ENCODE assay signal across 12 cellular contexts in genomic region chr2:216478151-216478550, GRCh38. TPM values are rescaled to one million over a fixed set of nuclear protein-coding genes. Genes with fewer than 3 reads are reported as not detected.
DNase-seq lines count a peak whose midpoint lies in the region; ATAC-seq and TF ChIP-seq lines count a peak whose summit lies in the region.
"Had no signal": no experiment of that assay in that cellular context is flagged by ENCODE, and none has a peak within 500 bp of the region (broad histone marks: within the 10 kb centered on the region; RNA-seq: fewer than 3 reads in every experiment).

No MANE protein-coding gene starts in this region.

- CTCF ChIA-PET in AG04450 (lab: Charles Lee): interaction anchor here (0.6 to 1.9 kb wide), 3 partner anchors 8 to 1702 kb away, joined by 3 to 6 read pairs (median 3); no protein-coding TSS in a partner anchor
- CTCF ChIA-PET in CD8-positive, alpha-beta memory T cell (lab: Charles Lee): no interaction called here

- H3K9me3 Mint-ChIP-seq in endothelial cell (ENCODE audit: unreplicated experiment): no peaks in the 10 kb centered on the region
- no peaks in the 10 kb centered on the region for H3K9me3 Mint-ChIP-seq in CD8-positive, alpha-beta memory T cell
- H3K9me3 Mint-ChIP-seq: T-cell had no signal

- H3K36me3 ChIP-seq in CD8-positive, alpha-beta memory T cell (ENCODE audit: insufficient read depth, low read length): peaks cover 26% of the 10 kb centered on the region

- ATAC-seq in HG03432 (IDR thresholded peaks at IDR 0.05; ENCODE audit: unreplicated experiment) (peak; percentile 63), HG03196 (IDR thresholded peaks at IDR 0.05; ENCODE audit: unreplicated experiment) (no peak), HG03135 (IDR thresholded peaks at IDR 0.05; ENCODE audit: unreplicated experiment) (no peak)
- ATAC-seq: T-cell had no signal

- no peak overlapping the region for H3K27ac Mint-ChIP-seq in endothelial cell (ENCODE audit: unreplicated experiment)
- peak overlapping the region in 1 of 8 donors; percentile 50 for H3K27ac Mint-ChIP-seq in CD8-positive, alpha-beta memory T cell
- H3K27ac Mint-ChIP-seq: T-cell had no signal

- peaks cover 5% of the 10 kb centered on the region for H3K4me1 ChIP-seq in CD8-positive, alpha-beta memory T cell (ENCODE audit: insufficient read depth, low read length)
- H3K4me1 ChIP-seq: adrenal gland, left ventricle myocardium inferior had no signal

- POLR2A ChIA-PET in AG04450 (lab: Yijun Ruan, JAX): interaction anchor here (0.6 to 1.1 kb wide), 2 partner anchors 20 to 213 kb away, joined by 5 to 10 read pairs; partner anchors contain the start of gene RPL37A
- POLR2A ChIA-PET in CD8-positive, alpha-beta memory T cell (lab: Charles Lee): no interaction called here

- H3K27ac ChIP-seq in AG04450 (ENCODE audit: low read depth, low read length): no peak overlapping the region
- H3K27ac ChIP-seq in CD8-positive, alpha-beta memory T cell (ENCODE audit: low read depth, low read length): no peak overlapping the region
- H3K27ac ChIP-seq: adrenal gland, left ventricle myocardium inferior had no signal

- DNase-seq in AG04450 (ENCODE audit: low read depth, low spot score) (peak; percentile 38), astrocyte of the hippocampus (ENCODE audit: low read depth, low spot score) (peak; percentile 89), lung microvascular endothelial cell (ENCODE audit: low read depth in 2 of 2) (peak; percentile 62 to 96), endothelial cell (ENCODE audit: low spot score) (no peak)
- no peak for DNase-seq in CD8-positive, alpha-beta memory T cell
- DNase-seq: DMS79, left ventricle myocardium inferior, T-cell had no signal

- peaks cover 22% of the 10 kb centered on the region for H3K36me3 Mint-ChIP-seq in endothelial cell (ENCODE audit: low read depth, unreplicated experiment)
- peaks cover 5 to 71% (median 29%) of the 10 kb centered on the region in 3 donors for H3K36me3 Mint-ChIP-seq in CD8-positive, alpha-beta memory T cell

- TF ChIP-seq CTCF in AG04450 (IDR thresholded peaks at IDR 0.05; ENCODE audit: low read depth, low read length): no peak
- TF ChIP-seq CTCF in endothelial cell (IDR thresholded peaks at IDR 0.05; ENCODE audit: unreplicated experiment): no peak

- no peak overlapping the region for H3K4me3 Mint-ChIP-seq in endothelial cell (ENCODE audit: unreplicated experiment)
- no peak overlapping the region for H3K4me3 Mint-ChIP-seq in CD8-positive, alpha-beta memory T cell
- H3K4me3 Mint-ChIP-seq: T-cell had no signal

- no peaks in the 10 kb centered on the region for H3K27me3 ChIP-seq in AG04450 (ENCODE audit: control insufficient read depth, insufficient read depth, low read length)
- H3K27me3 ChIP-seq in CD8-positive, alpha-beta memory T cell (ENCODE audit: insufficient read depth, low read length, poor library complexity, severe bottlenecking): no peaks in the 10 kb centered on the region
- H3K27me3 ChIP-seq: adrenal gland had no signal

- peaks cover 31% of the 10 kb centered on the region for H3K4me1 Mint-ChIP-seq in endothelial cell (ENCODE audit: unreplicated experiment)
- H3K4me1 Mint-ChIP-seq in CD8-positive, alpha-beta memory T cell: peaks cover 4 to 11% (median 11%) of the 10 kb centered on the region in 3 donors

- H3K27me3 Mint-ChIP-seq in endothelial cell (ENCODE audit: unreplicated experiment): no peaks in the 10 kb centered on the region
- no peaks in the 10 kb centered on the region for H3K27me3 Mint-ChIP-seq in CD8-positive, alpha-beta memory T cell
- H3K27me3 Mint-ChIP-seq: T-cell had no signal

- no peaks in the 10 kb centered on the region for H3K9me3 ChIP-seq in AG04450 (ENCODE audit: control insufficient read depth, insufficient read depth, low read length)
- no peaks in the 10 kb centered on the region for H3K9me3 ChIP-seq in CD8-positive, alpha-beta memory T cell (ENCODE audit: low read length)
- H3K9me3 ChIP-seq: adrenal gland, left ventricle myocardium inferior had no signal

- H3K4me3 ChIP-seq in AG04450 (ENCODE audit: low read depth, low read length): no peak overlapping the region
- no peak overlapping the region for H3K4me3 ChIP-seq in CD8-positive, alpha-beta memory T cell (ENCODE audit: low read length)
- H3K4me3 ChIP-seq: adrenal gland, left ventricle myocardium inferior had no signal

RNA-seq across cellular contexts. Expression of gene RPL37A, which starts 20.5 kb away (rescaled TPM):
- 3,563 and 3,667 TPM in 2 replicates for polyA plus RNA-seq in AG04450 (2011; rRNA removed)
- polyA minus RNA-seq in AG04450 (2011; rRNA and poly(A)+ RNA removed): 742 and 782 TPM in 2 replicates
- total RNA-seq in lung microvascular endothelial cell (2,466 and 3,465 TPM in 2 replicates), endothelial cell (ENCODE audit: unreplicated experiment) (2,729 TPM)
- 1,000 to 10,000 TPM; 3,637 to 3,698 TPM for total RNA-seq in CD8-positive, alpha-beta memory T cell
- 3,268 TPM for polyA plus RNA-seq in CD8-positive, alpha-beta memory T cell

Comparison
In these comparisons a context has a peak if more than half of its experiments do, and no peak if none do; other contexts are left out.
1. DNase-seq: peak in AG04450 (single experiment), astrocyte of the hippocampus (single experiment) and lung microvascular endothelial cell (2 of 2); none in endothelial cell (single experiment) and CD8-positive, alpha-beta memory T cell (0 of 5).